1 cellular context compared by ENCODE assay signal in the genomic region with DNA sequence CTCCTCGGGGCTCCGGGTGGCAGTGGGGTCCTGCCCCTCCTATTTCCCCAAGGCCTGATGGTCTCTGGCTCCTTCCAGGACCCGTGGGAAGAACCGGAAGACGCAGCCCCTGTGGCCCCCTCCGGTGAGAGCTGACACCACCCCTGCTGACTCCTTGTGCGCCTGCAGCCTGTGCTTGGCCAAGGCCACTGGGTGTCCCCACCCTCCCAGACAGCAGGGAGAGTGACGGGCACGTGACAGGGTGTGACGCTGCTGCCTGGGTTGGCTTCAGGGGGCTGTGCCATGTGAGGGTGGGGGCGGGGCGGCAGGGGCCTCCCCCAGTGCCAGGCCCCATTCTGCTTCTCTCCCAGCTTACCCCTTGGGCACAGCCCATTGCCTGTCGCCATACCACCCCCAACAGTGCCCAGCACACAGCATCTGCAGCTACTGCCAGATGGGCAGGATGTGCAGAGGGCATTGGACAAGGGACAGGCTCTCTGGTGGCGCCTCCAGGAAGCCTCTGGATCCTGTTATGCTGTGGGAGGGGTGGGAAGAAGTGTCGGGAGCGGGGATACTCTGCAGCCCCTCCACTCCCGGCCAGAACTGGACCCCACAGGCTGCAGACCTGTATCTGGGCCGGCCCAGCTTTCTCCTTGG.
TF ChIP-seq lines count a peak whose summit lies in the region.

No MANE protein-coding gene starts in this region.

TF ChIP-seq in A549, 52 proteins besides CTCF, POLR2A, EP300 and RAD21:
- TF ChIP-seq FOSL2 (IDR thresholded peaks at IDR 0.05): no peak
- no peak for TF ChIP-seq FOSL2 (CRISPR knock-in tag; IDR thresholded peaks at IDR 0.05)
- TF ChIP-seq, protein P1, sequence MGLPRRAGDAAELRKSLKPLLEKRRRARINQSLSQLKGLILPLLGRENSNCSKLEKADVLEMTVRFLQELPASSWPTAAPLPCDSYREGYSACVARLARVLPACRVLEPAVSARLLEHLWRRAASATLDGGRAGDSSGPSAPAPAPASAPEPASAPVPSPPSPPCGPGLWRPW (IDR thresholded peaks at IDR 0.05): no peak
- no peak for TF ChIP-seq KDM1A (IDR thresholded peaks at IDR 0.05; ENCODE audit: low read depth)
- no peak for TF ChIP-seq EHMT2 (IDR thresholded peaks at IDR 0.05; ENCODE audit: low read depth)
- TF ChIP-seq, protein P2, sequence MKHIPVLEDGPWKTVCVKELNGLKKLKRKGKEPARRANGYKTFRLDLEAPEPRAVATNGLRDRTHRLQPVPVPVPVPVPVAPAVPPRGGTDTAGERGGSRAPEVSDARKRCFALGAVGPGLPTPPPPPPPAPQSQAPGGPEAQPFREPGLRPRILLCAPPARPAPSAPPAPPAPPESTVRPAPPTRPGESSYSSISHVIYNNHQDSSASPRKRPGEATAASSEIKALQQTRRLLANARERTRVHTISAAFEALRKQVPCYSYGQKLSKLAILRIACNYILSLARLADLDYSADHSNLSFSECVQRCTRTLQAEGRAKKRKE (CRISPR knock-in tag; IDR thresholded peaks at IDR 0.05; ENCODE audit: low read depth): no peak
- no peak for TF ChIP-seq TFCP2L1 (CRISPR knock-in tag; IDR thresholded peaks at IDR 0.05)
- TF ChIP-seq ZSCAN20 (CRISPR knock-in tag; IDR thresholded peaks at IDR 0.05): no peak
- no peak for TF ChIP-seq SMC3 (IDR thresholded peaks at IDR 0.05)
- no peak for TF ChIP-seq FOSB (CRISPR knock-in tag; IDR thresholded peaks at IDR 0.05)
- TF ChIP-seq RCOR1 (IDR thresholded peaks at IDR 0.05; ENCODE audit: low read depth, low read length): no peak
- TF ChIP-seq NR3C1 (IDR thresholded peaks at IDR 0.05): no peak
TF ChIP-seq in A549: peak in this region for 0.
